In the genomic region with DNA sequence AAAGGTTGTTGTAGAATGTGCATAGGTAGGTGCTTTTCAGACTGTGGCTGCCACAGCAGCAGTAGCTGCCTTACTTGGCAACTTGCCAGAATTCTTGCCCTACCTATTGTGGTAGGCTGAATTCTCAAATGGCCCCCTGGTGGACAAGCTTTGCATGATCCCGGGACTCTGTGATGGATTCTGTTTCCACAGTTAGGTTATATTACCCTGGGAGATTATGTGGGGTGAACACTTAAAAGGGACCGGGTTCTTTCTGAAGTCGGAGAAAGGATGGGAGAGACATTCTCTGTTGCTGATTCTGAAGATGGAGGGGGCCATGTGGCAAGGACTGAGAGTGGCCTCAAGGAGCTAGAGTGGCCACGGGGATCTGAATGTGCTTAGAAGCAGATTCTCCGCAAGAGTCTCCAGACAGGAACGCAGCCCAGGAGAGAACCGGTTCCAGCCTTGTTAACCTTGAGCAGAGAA, we compare ENCODE assay signal across 8 cellular contexts. TPM values are rescaled to one million over a fixed set of nuclear protein-coding genes. Genes with fewer than 3 reads are reported as not detected.
DNase-seq lines count a peak whose midpoint lies in the region; ATAC-seq, FAIRE-seq and TF ChIP-seq lines count a peak whose summit lies in the region.

No MANE protein-coding gene starts in this region.

- 45 to 47% methylated on average over 7 of the region's 7 CpGs for WGBS in pancreas, 2 donors

- intact Hi-C loops in pancreas (cut with DNase I) = no loop called here

- H3K4me1 ChIP-seq in pancreas = peaks cover 7 to 25% (median 15%) of the 10 kb centered on the region in 3 donors

- H3K27me3 ChIP-seq in pancreas = no peaks in the 10 kb centered on the region

- no peak for DNase-seq in AG04449 (ENCODE audit: low read depth, low spot score)
- peak; percentile 91 for DNase-seq in GM12865 (ENCODE audit: low read depth)
- DNase-seq in NCI-H226 = peak; percentile 65
- DNase-seq in activated CD4-positive, alpha-beta T cell treated with anti-CD3 and anti-CD28 coated beads, Interleukin-2, amount 50 U/mL, for 48 hours = peak; percentile 34 to 62
- peak; percentile 81 for DNase-seq in fibroblast of the aortic adventitia (ENCODE audit: low read depth)
- peak; percentile 71 to 88 (median 80) for DNase-seq in pancreas

- peak overlapping the region; percentile 23 to 75 (median 67) for H3K27ac ChIP-seq in pancreas

- no peak overlapping the region for H3K4me3 ChIP-seq in AG04449 (ENCODE audit: low read depth, low read length)
- H3K4me3 ChIP-seq in GM12865 (ENCODE audit: low read depth, low read length) = no peak overlapping the region
- no peak overlapping the region for H3K4me3 ChIP-seq in fibroblast of the aortic adventitia (ENCODE audit: low read depth, low read length)
- H3K4me3 ChIP-seq in pancreas = no peak overlapping the region

- CTCF ChIA-PET in AG04449 (lab: Yijun Ruan, JAX) = interaction anchor here (1.0 to 3.1 kb wide), 8 partner anchors 8 to 38 kb away, joined by 3 to 17 read pairs (median 6); no protein-coding TSS in a partner anchor

- no peak for FAIRE-seq in pancreas (lab: Jason Lieb, UNC)

- H3K36me3 ChIP-seq in pancreas = no peaks in the 10 kb centered on the region

- H3K9me3 ChIP-seq in pancreas = no peaks in the 10 kb centered on the region

- TF ChIP-seq CTCF in AG04449 (IDR thresholded peaks at IDR 0.05; ENCODE audit: insufficient read depth, low read length, missing control alignments) = peak; percentile 47
- peak; percentile 54 for TF ChIP-seq CTCF in GM12865 (IDR thresholded peaks at IDR 0.05; ENCODE audit: insufficient read depth, low read depth, low read length, missing control alignments)
- peak; percentile 61 for TF ChIP-seq CTCF in fibroblast of the aortic adventitia (IDR thresholded peaks at IDR 0.05; ENCODE audit: insufficient read depth, low read length)
- peak in 3 of 4 donors; percentile 46 to 70 (median 52) for TF ChIP-seq CTCF in pancreas (IDR thresholded peaks at IDR 0.05)

- ATAC-seq in pancreas (peak; percentile 84 to 91 (median 90)), GM18858 (IDR thresholded peaks at IDR 0.05; ENCODE audit: unreplicated experiment) (no peak), HG03565 (IDR thresholded peaks at IDR 0.05; ENCODE audit: unreplicated experiment) (no peak)

- POLR2A ChIA-PET in AG04449 (lab: Yijun Ruan, JAX) = interaction anchor here (1.8 kb wide), 1 partner anchor 17 kb away, joined by 9 read pairs; no protein-coding TSS in a partner anchor

RNA-seq across cellular contexts. Expression of a gene that starts 32.1 kb away (rescaled TPM):
- total RNA-seq in fibroblast of the aortic adventitia (ENCODE audit: low replicate concordance) = 0.09 and 0.74 TPM in 2 replicates
- total RNA-seq in pancreas = under 1 TPM; 0.20 to 0.75 (median 0.31) TPM
- polyA plus RNA-seq in pancreas = under 1 TPM; 0.05 to 0.30 TPM

Comparison
In these comparisons a context has a peak if more than half of its experiments do, and no peak if none do; other contexts are left out.
1. ATAC-seq: peak in pancreas (4 of 4); none in GM18858 (single experiment) and HG03565 (single experiment).
2. Peak in every context shown above with its lines, with median percentiles within 50 percentile points of each other: CTCF ChIP-seq.